Comparison of ENCODE assay signal across 20 cellular contexts in the genomic region with DNA sequence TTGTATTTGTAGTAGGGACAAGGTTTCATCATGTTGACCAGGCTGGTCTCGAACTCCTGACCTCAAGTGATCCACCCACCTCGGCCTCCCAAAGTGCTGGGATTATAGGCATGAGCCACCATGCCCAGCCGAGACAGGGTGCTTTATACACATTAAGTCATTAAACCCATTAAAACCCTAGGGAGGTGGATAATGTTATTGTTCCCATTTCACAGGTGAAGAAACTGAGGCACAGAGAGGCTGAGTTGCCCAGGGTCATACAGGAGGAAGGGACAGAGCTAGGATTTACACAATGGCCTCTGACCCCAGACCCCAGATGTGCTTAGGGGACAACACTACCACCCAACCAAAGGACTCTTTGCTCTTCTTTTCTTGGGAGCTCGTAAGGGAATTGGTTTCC. TPM values are rescaled to one million over a fixed set of nuclear protein-coding genes. Genes with fewer than 3 reads are reported as not detected.
A peak's percentile ranks its signal among the peaks of the same experiment; 100 is the strongest.
DNase-seq lines count a peak whose midpoint lies in the region; ATAC-seq, FAIRE-seq and TF ChIP-seq lines count a peak whose summit lies in the region.
"Had no signal": no experiment of that assay in that cellular context is flagged by ENCODE, and none has a peak within 500 bp of the region (broad histone marks: within the 10 kb centered on the region; RNA-seq: fewer than 3 reads in every experiment).

No MANE protein-coding gene starts in this region.

- intact Hi-C loops in CD8-positive, alpha-beta T cell (cut with DNase I, micrococcal nuclease): no loop called here

- POLR2A ChIA-PET in CD8-positive, alpha-beta T cell (lab: Charles Lee): interaction anchor here (1.3 kb wide), 1 partner anchor 8 kb away, joined by 3 read pairs; no protein-coding TSS in a partner anchor

- ATAC-seq in CD8-positive, alpha-beta T cell: no peak
- ATAC-seq in activated CD8-positive, alpha-beta memory T cell treated with anti-CD3 and anti-CD28 coated beads, Interleukin-2, amount 10 ng/mL, durations not matched to agents 7 days and 5 days: no peak
- no peak for ATAC-seq in esophagus mucosa

- DNase-seq in CD8-positive, alpha-beta T cell: no peak
- DNase-seq in activated CD8-positive, alpha-beta memory T cell treated with anti-CD3 and anti-CD28 coated beads, Interleukin-2, amount 10 ng/mL, durations not matched to agents 7 days and 5 days: peak; percentile 22
- DNase-seq in endothelial cell (ENCODE audit: low spot score) (no peak), GM12891 (ENCODE audit: insufficient read length, low spot score) (no peak), iPS-NIHi7 (ENCODE audit: extremely low spot score) (no peak), NCI-H146 treated with DMSO at 0.1 percent for 48 hours (lab: John Stamatoyannopoulos, UW; ENCODE audit: unreplicated experiment) (no peak)
- DNase-seq in stimulated activated CD8-positive, alpha-beta memory T cell treated with anti-CD3 and anti-CD28 coated beads, Interleukin-4, amount 100 ng/mL, for 48 hours: peak; percentile 13
- DNase-seq: Caco-2; H9; NCI-H1105; NCI-H1694; NCI-H510A; NCI-H748 treated with DMSO at 0.1 percent for 48 hours; NK-92 treated with Interleukin-12 subunit alpha and Interleukin-12 subunit beta, amount 100 ng/mL, for 24 hours had no signal

- H3K4me3 ChIP-seq in CD8-positive, alpha-beta T cell (ENCODE audit: low read depth, low read length): no peak overlapping the region
- H3K4me3 ChIP-seq: Peyer's patch, SJSA1 had no signal

- H3K27ac ChIP-seq in CD8-positive, alpha-beta T cell (ENCODE audit: low read depth, low read length): no peak overlapping the region
- H3K27ac ChIP-seq: C4-2B, SJSA1 had no signal

- no peak for TF ChIP-seq POLR2A in GM12891 (IDR thresholded peaks at IDR 0.05; ENCODE audit: low read depth, low read length)

- H3K27me3 ChIP-seq in CD8-positive, alpha-beta T cell (ENCODE audit: insufficient read depth, low read length): no peaks in the 10 kb centered on the region
- H3K27me3 ChIP-seq: Peyer's patch, SJSA1 had no signal

- peaks cover 34% of the 10 kb centered on the region for H3K4me1 ChIP-seq in CD8-positive, alpha-beta T cell (ENCODE audit: insufficient read depth, low read length)
- H3K4me1 ChIP-seq: Peyer's patch had no signal

- H3K4me1 Mint-ChIP-seq in CD8-positive, alpha-beta T cell (ENCODE audit: low read depth): peaks cover 34% of the 10 kb centered on the region
- H3K4me1 Mint-ChIP-seq in activated CD8-positive, alpha-beta memory T cell treated with anti-CD3 and anti-CD28 coated beads, Interleukin-2, amount 10 ng/mL, durations not matched to agents 7 days and 5 days: peaks cover 25% of the 10 kb centered on the region
- peaks cover 44% of the 10 kb centered on the region for H3K4me1 Mint-ChIP-seq in endothelial cell (ENCODE audit: unreplicated experiment)

- CTCF ChIA-PET in CD8-positive, alpha-beta T cell (lab: Charles Lee): interaction anchor here (0.9 to 1.0 kb wide), 3 partner anchors 11 to 141 kb away, joined by 3 read pairs; no protein-coding TSS in a partner anchor
- CTCF ChIA-PET in activated CD8-positive, alpha-beta memory T cell treated with anti-CD3 and anti-CD28 coated beads, Interleukin-2, amount 10 ng/mL, durations not matched to agents 7 days and 5 days (lab: Charles Lee): no interaction called here

- peaks cover 2% of the 10 kb centered on the region for H3K27me3 Mint-ChIP-seq in CD8-positive, alpha-beta T cell (ENCODE audit: low read depth)
- H3K27me3 Mint-ChIP-seq in activated CD8-positive, alpha-beta memory T cell treated with anti-CD3 and anti-CD28 coated beads, Interleukin-2, amount 10 ng/mL, durations not matched to agents 7 days and 5 days: no peaks in the 10 kb centered on the region
- peaks cover 13% of the 10 kb centered on the region for H3K27me3 Mint-ChIP-seq in endothelial cell (ENCODE audit: unreplicated experiment)

- no peaks in the 10 kb centered on the region for H3K36me3 Mint-ChIP-seq in CD8-positive, alpha-beta T cell
- peaks cover 5% of the 10 kb centered on the region for H3K36me3 Mint-ChIP-seq in activated CD8-positive, alpha-beta memory T cell treated with anti-CD3 and anti-CD28 coated beads, Interleukin-2, amount 10 ng/mL, durations not matched to agents 7 days and 5 days
- H3K36me3 Mint-ChIP-seq in endothelial cell (ENCODE audit: low read depth, unreplicated experiment): no peaks in the 10 kb centered on the region

- H3K27ac Mint-ChIP-seq in CD8-positive, alpha-beta T cell: peak overlapping the region; percentile 57
- no peak overlapping the region for H3K27ac Mint-ChIP-seq in activated CD8-positive, alpha-beta memory T cell treated with anti-CD3 and anti-CD28 coated beads, Interleukin-2, amount 10 ng/mL, durations not matched to agents 7 days and 5 days
- H3K27ac Mint-ChIP-seq in endothelial cell (ENCODE audit: unreplicated experiment): peak overlapping the region; percentile 69

- TF ChIP-seq CTCF in CD8-positive, alpha-beta T cell (IDR thresholded peaks at IDR 0.05): no peak
- no peak for TF ChIP-seq CTCF in endothelial cell (IDR thresholded peaks at IDR 0.05; ENCODE audit: unreplicated experiment)

- H3K36me3 ChIP-seq in CD8-positive, alpha-beta T cell (ENCODE audit: insufficient read depth, low read length): no peaks in the 10 kb centered on the region
- H3K36me3 ChIP-seq: Peyer's patch, SJSA1 had no signal

- H3K9me3 Mint-ChIP-seq in CD8-positive, alpha-beta T cell: peaks cover 7% of the 10 kb centered on the region
- peaks cover 2% of the 10 kb centered on the region for H3K9me3 Mint-ChIP-seq in activated CD8-positive, alpha-beta memory T cell treated with anti-CD3 and anti-CD28 coated beads, Interleukin-2, amount 10 ng/mL, durations not matched to agents 7 days and 5 days (ENCODE audit: low read depth)
- no peaks in the 10 kb centered on the region for H3K9me3 Mint-ChIP-seq in endothelial cell (ENCODE audit: unreplicated experiment)

- no peak for FAIRE-seq in GM12891 (lab: Jason Lieb, UNC)
- FAIRE-seq: G401.6, GM19239 had no signal

- H3K4me3 Mint-ChIP-seq in CD8-positive, alpha-beta T cell: no peak overlapping the region
- H3K4me3 Mint-ChIP-seq in activated CD8-positive, alpha-beta memory T cell treated with anti-CD3 and anti-CD28 coated beads, Interleukin-2, amount 10 ng/mL, durations not matched to agents 7 days and 5 days: no peak overlapping the region
- no peak overlapping the region for H3K4me3 Mint-ChIP-seq in endothelial cell (ENCODE audit: unreplicated experiment)
- H3K4me3 Mint-ChIP-seq: H9 had no signal

- H3K9me3 ChIP-seq in CD8-positive, alpha-beta T cell (ENCODE audit: low read length): no peaks in the 10 kb centered on the region
- H3K9me3 ChIP-seq: SJSA1 had no signal

TF ChIP-seq in GM12891, 5 proteins besides CTCF, POLR2A, EP300 and RAD21:
- TF ChIP-seq PAX5 (IDR thresholded peaks at IDR 0.05; ENCODE audit: insufficient read depth, low read length, severe bottlenecking) (no peak), SPI1 (IDR thresholded peaks at IDR 0.05; ENCODE audit: low read depth, low read length) (no peak), POU2F2 (IDR thresholded peaks at IDR 0.05; ENCODE audit: low read depth, low read length) (no peak), TAF1 (IDR thresholded peaks at IDR 0.05; ENCODE audit: low read depth, low read length) (no peak), POLR2AphosphoS5 (IDR thresholded peaks at IDR 0.05; ENCODE audit: low read depth, low read length) (no peak)

RNA-seq across cellular contexts. Expression of a gene that starts 51.0 kb away (rescaled TPM):
- total RNA-seq in CD8-positive, alpha-beta T cell: 10 to 100 TPM; 82.4 to 82.7 TPM
- total RNA-seq in activated CD8-positive, alpha-beta memory T cell treated with anti-CD3 and anti-CD28 coated beads, Interleukin-2, amount 10 ng/mL, durations not matched to agents 7 days and 5 days: 100 to 1,000 TPM in 1 of 2 experiments, 10 to 100 TPM in 1; 76.1 to 122 TPM
- total RNA-seq in endothelial cell (ENCODE audit: unreplicated experiment) (25.8 TPM), esophagus mucosa (5.4 TPM)
- polyA plus RNA-seq in GM12891 (2012; ENCODE audit: low read depth, missing spikeins): 7.6 TPM

Comparison
In these comparisons a context has a peak if more than half of its experiments do, and no peak if none do; other contexts are left out.
1. DNase-seq: peak in activated CD8-positive, alpha-beta memory T cell treated with anti-CD3 and anti-CD28 coated beads, Interleukin-2, amount 10 ng/mL, durations not matched to agents 7 days and 5 days (single experiment) and stimulated activated CD8-positive, alpha-beta memory T cell treated with anti-CD3 and anti-CD28 coated beads, Interleukin-4, amount 100 ng/mL, for 48 hours (single experiment); none in CD8-positive, alpha-beta T cell (0 of 7), endothelial cell (single experiment), GM12891 (single experiment), iPS-NIHi7 (single experiment) and NCI-H146 treated with DMSO at 0.1 percent for 48 hours (single experiment).